In the genomic region with DNA sequence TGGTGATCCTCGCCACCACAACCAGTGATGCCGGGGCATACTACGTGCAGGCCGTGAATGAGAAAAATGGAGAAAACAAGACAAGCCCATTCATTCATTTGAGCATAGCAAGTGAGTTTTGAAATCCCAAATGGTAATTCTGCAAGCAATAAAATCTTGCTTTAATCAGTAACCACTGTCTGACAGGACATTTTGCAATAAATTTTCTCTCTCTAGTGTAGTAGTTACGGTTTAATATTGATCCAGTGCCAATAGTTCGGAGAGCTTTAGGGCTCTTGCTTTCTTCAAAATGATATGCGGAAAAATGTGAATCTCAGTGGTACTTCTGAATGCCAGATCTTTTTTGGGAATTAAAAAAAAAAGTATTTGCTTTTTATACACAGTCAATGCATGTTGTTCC, we compare ENCODE assay signal across 25 cellular contexts.
DNase-seq lines count a peak whose midpoint lies in the region; ATAC-seq lines count a peak whose summit lies in the region.
"Had no signal": no experiment of that assay in that cellular context is flagged by ENCODE, and none has a peak within 500 bp of the region (broad histone marks: within the 10 kb centered on the region; RNA-seq: fewer than 3 reads in every experiment).

No MANE protein-coding gene starts in this region.

- H3K36me3 ChIP-seq in SK-N-MC (ENCODE audit: insufficient read depth, low read length) (peaks cover 7% of the 10 kb centered on the region), adipocyte (ENCODE audit: control insufficient read depth, insufficient read depth, low read length, severe bottlenecking) (no peaks in the 10 kb centered on the region)
- H3K36me3 ChIP-seq: BE2C, BLaER1 had no signal

- H3K9me3 ChIP-seq in SK-N-MC (ENCODE audit: low read depth, low read length): no peaks in the 10 kb centered on the region
- H3K9me3 ChIP-seq in adipocyte (ENCODE audit: control insufficient read depth, low read length): no peaks in the 10 kb centered on the region
- H3K9me3 ChIP-seq: BE2C, BLaER1 had no signal

- H3K4me3 ChIP-seq in SK-N-MC (peak overlapping the region; percentile 58), adipocyte (ENCODE audit: low read length) (peak overlapping the region; percentile 21)
- H3K4me3 ChIP-seq: BLaER1, GM12878 had no signal

- DNase-seq in SK-N-MC (ENCODE audit: low read depth, low spot score) (peak; percentile 35), adipocyte (ENCODE audit: low read depth) (no peak), fibroblast of gingiva (ENCODE audit: low read depth) (peak; percentile 61), left lobe of liver (ENCODE audit: low spot score) (no peak), HK-2 (ENCODE audit: unreplicated experiment) (no peak), kidney tubule cell (ENCODE audit: low spot score) (no peak), NCI-H128 (lab: John Stamatoyannopoulos, UW; ENCODE audit: unreplicated experiment) (no peak)
- no peak for DNase-seq in stimulated activated naive CD4-positive, alpha-beta T cell treated with Interleukin-2 at 50 U/mL for 16 hours (lab: John Stamatoyannopoulos, UW)
- DNase-seq: 8988T; ACHN; BE2C; C1 segment of cervical spinal cord; CD4-positive, alpha-beta memory T cell; CD4-positive, CD25-positive, alpha-beta regulatory T cell; CD8-positive, alpha-beta memory T cell; COR-L47; DMS 273 treated with DMSO at 0.1 percent for 48 hours; DMS153; DMS53; DMS79; DND-41; EL; GDM1 had no signal

- no peak overlapping the region for H3K9ac ChIP-seq in SK-N-MC (ENCODE audit: insufficient read length)
- no peak overlapping the region for H3K9ac ChIP-seq in adipocyte (ENCODE audit: low read length)
- H3K9ac ChIP-seq: BLaER1 had no signal

- peaks cover 6% of the 10 kb centered on the region for H3K4me1 ChIP-seq in adipocyte (ENCODE audit: control insufficient read depth, insufficient read depth, low read length)
- H3K4me1 ChIP-seq: BE2C, BLaER1 had no signal

- peak overlapping the region; percentile 56; the same call in 1 of the 2 replicates for H3K27ac ChIP-seq in SK-N-MC
- H3K27ac ChIP-seq: BLaER1 had no signal

- H3K27me3 ChIP-seq in adipocyte (replicated peaks; ENCODE audit: control insufficient read depth, insufficient read depth, low read length): no peaks in the 10 kb centered on the region
- H3K27me3 ChIP-seq: BE2C, BLaER1 had no signal

- peak; percentile 81 for ATAC-seq in left lobe of liver
- ATAC-seq: GM12878 had no signal

Comparison
In these comparisons a context has a peak if more than half of its experiments do, and no peak if none do; other contexts are left out.
1. DNase-seq: peak in SK-N-MC (single experiment) and fibroblast of gingiva (single experiment); none in adipocyte (single experiment), left lobe of liver (single experiment), HK-2 (single experiment), kidney tubule cell (single experiment), stimulated activated naive CD4-positive, alpha-beta T cell treated with Interleukin-2 at 50 U/mL for 16 hours (single experiment) and NCI-H128 (single experiment).